In genomic region chr14:101062065-101062450, GRCh38 we compare ENCODE assay signal across 29 cellular contexts.
DNase-seq lines count a peak whose midpoint lies in the region; ATAC-seq and TF ChIP-seq lines count a peak whose summit lies in the region.
"Had no signal": no experiment of that assay in that cellular context is flagged by ENCODE, and none has a peak within 500 bp of the region (broad histone marks: within the 10 kb centered on the region; RNA-seq: fewer than 3 reads in every experiment).

No MANE protein-coding gene starts in this region.

- H3K79me2 ChIP-seq in neural cell (replicated peaks; ENCODE audit: insufficient read depth, low read length) = no peaks in the 10 kb centered on the region

- H3F3A ChIP-seq in neural cell (ENCODE audit: insufficient read depth, low read length, poor library complexity, severe bottlenecking) = no peaks in the 10 kb centered on the region

- H3K4me2 ChIP-seq in neural cell (ENCODE audit: low read length) = no peak overlapping the region
- H3K4me2 ChIP-seq: A549, SK-N-SH had no signal

- POLR2A ChIA-PET in RWPE1 (lab: Yijun Ruan, JAX; ENCODE audit: low non-redundant PET) (no interaction called here), MCF 10A (lab: Yijun Ruan, JAX) (no interaction called here)

- H3K36me3 ChIP-seq in BE2C = peaks cover 96% of the 10 kb centered on the region
- H3K36me3 ChIP-seq in SJCRH30 = peaks cover 85% of the 10 kb centered on the region
- no peaks in the 10 kb centered on the region for H3K36me3 ChIP-seq in neural cell (ENCODE audit: insufficient read depth, low read length)
- H3K36me3 ChIP-seq in sigmoid colon = no peaks in the 10 kb centered on the region
- H3K36me3 ChIP-seq: gastrocnemius medialis had no signal

- no peaks in the 10 kb centered on the region for H3K36me3 Mint-ChIP-seq in MCF 10A (ENCODE audit: insufficient read depth, unreplicated experiment)
- H3K36me3 Mint-ChIP-seq: naive thymus-derived CD8-positive, alpha-beta T cell had no signal

- ATAC-seq in GM19035 (IDR thresholded peaks at IDR 0.05; ENCODE audit: unreplicated experiment) = no peak
- no peak for ATAC-seq in foreskin keratinocyte
- ATAC-seq: A549; body of pancreas; gastrocnemius medialis; naive thymus-derived CD8-positive, alpha-beta T cell; stimulated activated naive B cell treated with anti-CD40 and anti-IgM and Interleukin-4, amounts not matched to agents 10 μg/mL and 1 μg/mL and 100 μg/mL, for 72 hours had no signal

- no peaks in the 10 kb centered on the region for H3K9me3 ChIP-seq in BE2C
- no peaks in the 10 kb centered on the region for H3K9me3 ChIP-seq in SJCRH30 (replicated peaks)
- no peaks in the 10 kb centered on the region for H3K9me3 ChIP-seq in neural cell (ENCODE audit: low read length)
- H3K9me3 ChIP-seq in sigmoid colon = no peaks in the 10 kb centered on the region
- H3K9me3 ChIP-seq: body of pancreas, gastrocnemius medialis, SK-N-SH had no signal

- H2AFZ ChIP-seq in neural cell (ENCODE audit: low read depth, low read length) = no peak overlapping the region

- H3K4me3 ChIP-seq in BE2C (ENCODE audit: low read depth, low read length) (no peak overlapping the region), SJCRH30 (peak overlapping the region; percentile 14; the same call in 1 of the 2 replicates), neural cell (ENCODE audit: low read length) (no peak overlapping the region), sigmoid colon (no peak overlapping the region)
- H3K4me3 ChIP-seq: A549, body of pancreas, gastrocnemius medialis, lung had no signal

- no peak for TF ChIP-seq RAD21 in neural cell (conservative IDR thresholded peaks at IDR 0.05)

- H3K9me2 ChIP-seq in neural cell (ENCODE audit: insufficient read depth, low read length) = no peaks in the 10 kb centered on the region
- H3K9me2 ChIP-seq: SK-N-SH had no signal

- TF ChIP-seq POLR2A in sigmoid colon (IDR thresholded peaks at IDR 0.05) = no peak

- CTCF ChIA-PET in RWPE1 (lab: Yijun Ruan, JAX) = no interaction called here
- CTCF ChIA-PET in MCF 10A (lab: Yijun Ruan, JAX) = no interaction called here

- H3K27me3 ChIP-seq in BE2C = no peaks in the 10 kb centered on the region
- H3K27me3 ChIP-seq in SJCRH30 = no peaks in the 10 kb centered on the region
- no peaks in the 10 kb centered on the region for H3K27me3 ChIP-seq in neural cell (ENCODE audit: insufficient read depth, low read depth, low read length)
- peaks cover 0 to 6% (median 0%) of the 10 kb centered on the region in 3 donors for H3K27me3 ChIP-seq in sigmoid colon
- no peaks in the 10 kb centered on the region for H3K27me3 ChIP-seq in foreskin keratinocyte
- H3K27me3 ChIP-seq: body of pancreas, gastrocnemius medialis had no signal

- H3K9me3 Mint-ChIP-seq in MCF 10A (ENCODE audit: unreplicated experiment) = no peaks in the 10 kb centered on the region

- TF ChIP-seq EP300 in neural cell (conservative IDR thresholded peaks at IDR 0.05; ENCODE audit: poor library complexity, severe bottlenecking) (no peak), sigmoid colon (IDR thresholded peaks at IDR 0.05) (no peak)

- TF ChIP-seq CTCF in BE2C (IDR thresholded peaks at IDR 0.05; ENCODE audit: low read depth, low read length) = no peak
- no peak for TF ChIP-seq CTCF in neural cell (IDR thresholded peaks at IDR 0.05; ENCODE audit: poor library complexity, severe bottlenecking)
- no peak for TF ChIP-seq CTCF in sigmoid colon (IDR thresholded peaks at IDR 0.05)
- no peak for TF ChIP-seq CTCF in RWPE1 (conservative IDR thresholded peaks at IDR 0.05; ENCODE audit: low read depth)
- no peak for TF ChIP-seq CTCF in MCF 10A (IDR thresholded peaks at IDR 0.05; ENCODE audit: unreplicated experiment)
- TF ChIP-seq CTCF in foreskin keratinocyte (conservative IDR thresholded peaks at IDR 0.05) = no peak

- H4K20me1 ChIP-seq in neural cell (ENCODE audit: insufficient read depth) = no peaks in the 10 kb centered on the region

- no peaks in the 10 kb centered on the region for H3K4me1 ChIP-seq in BE2C
- H3K4me1 ChIP-seq in SJCRH30 = peaks cover 29% of the 10 kb centered on the region
- no peaks in the 10 kb centered on the region for H3K4me1 ChIP-seq in sigmoid colon
- H3K4me1 ChIP-seq in foreskin keratinocyte = peaks cover 3% of the 10 kb centered on the region
- H3K4me1 ChIP-seq: A549, body of pancreas, gastrocnemius medialis had no signal

- no peak overlapping the region for H3K4me3 Mint-ChIP-seq in MCF 10A (ENCODE audit: unreplicated experiment)
- H3K4me3 Mint-ChIP-seq: activated B cell treated with CpG ODN at 0.5 μM for 24 hours; activated CD4-positive, alpha-beta T cell treated with anti-CD3 and anti-CD28 coated beads, Interleukin-2, amount 10 ng/mL, durations not matched to agents 7 days and 5 days; activated T-cell treated with anti-CD3 and anti-CD28 coated beads, Interleukin-2, amount 50 U/mL, for 24 hours; CD4-positive, alpha-beta T cell; naive thymus-derived CD8-positive, alpha-beta T cell; stimulated activated naive B cell treated with anti-CD40 and anti-IgM and Interleukin-4, amounts not matched to agents 10 μg/mL and 1 μg/mL and 100 μg/mL, for 72 hours had no signal

- H3K27me3 Mint-ChIP-seq in MCF 10A (ENCODE audit: insufficient read depth, unreplicated experiment) = no peaks in the 10 kb centered on the region
- H3K27me3 Mint-ChIP-seq: activated B cell treated with CpG ODN at 0.5 μM for 24 hours had no signal

- DNase-seq in BE2C = peak; percentile 6
- DNase-seq in SJCRH30 = peak; percentile 99
- peak; percentile 54 for DNase-seq in sigmoid colon
- DNase-seq in RWPE1 (ENCODE audit: low spot score) = no peak
- no peak for DNase-seq in MCF 10A (ENCODE audit: unreplicated experiment)
- DNase-seq in foreskin keratinocyte = no peak
- DNase-seq: activated B cell treated with CpG ODN at 0.5 μM for 24 hours; activated CD4-positive, alpha-beta T cell treated with anti-CD3 and anti-CD28 coated beads, Interleukin-2, amount 10 ng/mL, durations not matched to agents 7 days and 5 days; activated T-cell treated with anti-CD3 and anti-CD28 coated beads, Interleukin-2, amount 50 U/mL, for 24 hours; body of pancreas; CD4-positive, alpha-beta T cell; cerebellar nuclear complex; DND-41; gastrocnemius medialis; GF-D8; GOT3; kidney glomerular epithelial cell; NCI-H1092; NCI-H1694; NCI-H446; NCI-H774; SK-N-SH; stimulated activated naive B cell treated with anti-CD40 and anti-IgM and Interleukin-4, amounts not matched to agents 10 μg/mL and 1 μg/mL and 100 μg/mL, for 72 hours; substantia nigra had no signal

- 86 to 90% methylated on average over 19 of the region's 19 CpGs for WGBS in sigmoid colon, 2 donors

- H3K27ac ChIP-seq in SJCRH30 = peak overlapping the region; percentile 85
- peak overlapping the region; percentile 20 for H3K27ac ChIP-seq in neural cell (ENCODE audit: low read length)
- no peak overlapping the region for H3K27ac ChIP-seq in sigmoid colon
- H3K27ac ChIP-seq in RWPE1 = no peak overlapping the region
- no peak overlapping the region for H3K27ac ChIP-seq in foreskin keratinocyte
- H3K27ac ChIP-seq: A549, body of pancreas, gastrocnemius medialis had no signal

- BruUV-seq in MCF 10A (replicated peaks; lab: Mats Ljungman, UMichigan) = no TSS peak

- intact Hi-C loops in sigmoid colon (cut with DNase I) = no loop called here
- intact Hi-C loops in MCF 10A (cut with micrococcal nuclease) = no loop called here

- no peak overlapping the region for H3K9ac ChIP-seq in neural cell (ENCODE audit: low read length)
- H3K9ac ChIP-seq: SK-N-SH had no signal

- H3K27ac Mint-ChIP-seq in MCF 10A (ENCODE audit: low read depth, unreplicated experiment) = no peak overlapping the region
- H3K27ac Mint-ChIP-seq: activated B cell treated with CpG ODN at 0.5 μM for 24 hours; activated CD4-positive, alpha-beta T cell treated with anti-CD3 and anti-CD28 coated beads, Interleukin-2, amount 10 ng/mL, durations not matched to agents 7 days and 5 days; activated T-cell treated with anti-CD3 and anti-CD28 coated beads, Interleukin-2, amount 50 U/mL, for 24 hours; CD4-positive, alpha-beta T cell; naive thymus-derived CD8-positive, alpha-beta T cell; stimulated activated naive B cell treated with anti-CD40 and anti-IgM and Interleukin-4, amounts not matched to agents 10 μg/mL and 1 μg/mL and 100 μg/mL, for 72 hours had no signal

- peaks cover 6% of the 10 kb centered on the region for H3K4me1 Mint-ChIP-seq in MCF 10A (ENCODE audit: insufficient read depth, unreplicated experiment)
- H3K4me1 Mint-ChIP-seq: activated B cell treated with CpG ODN at 0.5 μM for 24 hours; activated CD4-positive, alpha-beta T cell treated with anti-CD3 and anti-CD28 coated beads, Interleukin-2, amount 10 ng/mL, durations not matched to agents 7 days and 5 days; naive thymus-derived CD8-positive, alpha-beta T cell; stimulated activated naive B cell treated with anti-CD40 and anti-IgM and Interleukin-4, amounts not matched to agents 10 μg/mL and 1 μg/mL and 100 μg/mL, for 72 hours had no signal

TF ChIP-seq in neural cell, 6 proteins besides CTCF, POLR2A, EP300 and RAD21:
- no peak for TF ChIP-seq EZH2 (IDR thresholded peaks at IDR 0.05; ENCODE audit: borderline replicate concordance, insufficient read depth, low read length, poor library complexity, severe bottlenecking)
- TF ChIP-seq MXI1 (conservative IDR thresholded peaks at IDR 0.05; ENCODE audit: poor library complexity, severe bottlenecking) = no peak
TF ChIP-seq in neural cell: peak in this region for 0.

Comparison
In these comparisons a context has a peak if more than half of its experiments do, and no peak if none do; other contexts are left out.
1. DNase-seq: peak in BE2C (single experiment), SJCRH30 (2 of 2) and sigmoid colon (single experiment); none in RWPE1 (single experiment), MCF 10A (single experiment) and foreskin keratinocyte (0 of 2).
2. H3K27ac ChIP-seq: peak in SJCRH30 (single experiment) and neural cell (single experiment); none in sigmoid colon (0 of 4), RWPE1 (single experiment) and foreskin keratinocyte (single experiment).